9 cellular contexts compared by ENCODE assay signal in genomic region chr15:74064822-74065221, GRCh38. TPM values are rescaled to one million over a fixed set of nuclear protein-coding genes. Genes with fewer than 3 reads are reported as not detected.
"Had no signal": no experiment of that assay in that cellular context is flagged by ENCODE, and none has a peak within 500 bp of the region (broad histone marks: within the 10 kb centered on the region; RNA-seq: fewer than 3 reads in every experiment).

No MANE protein-coding gene starts in this region.

RNA-seq across cellular contexts. Expression of gene GOLGA6A, which starts 17.5 kb away (rescaled TPM):
- total RNA-seq: activated CD4-positive, alpha-beta memory T cell treated with anti-CD3 and anti-CD28 coated beads for 36 hours; activated CD4-positive, alpha-beta T cell treated with anti-CD3 and anti-CD28 coated beads, Interleukin-2, amount 10 ng/mL, durations not matched to agents 24 days and 14 days; activated CD8-positive, alpha-beta memory T cell treated with anti-CD3 and anti-CD28 coated beads for 36 hours; cardiac septum; LHCN-M2; M059J; NCI-H460; SJSA1 had no signal
- polyA plus RNA-seq: IgD-negative memory B cell had no signal
